ENCODE assay signal across 8 cellular contexts in genomic region chr5:130109152-130109551, GRCh38.
A peak's percentile ranks its signal among the peaks of the same experiment; 100 is the strongest.
DNase-seq lines count a peak whose midpoint lies in the region; ATAC-seq and TF ChIP-seq lines count a peak whose summit lies in the region.

No MANE protein-coding gene starts in this region.

- no peaks in the 10 kb centered on the region for H3K9me3 ChIP-seq in vagina

- H3K4me3 ChIP-seq in vagina: no peak overlapping the region

- DNase-seq in CD1c-positive myeloid dendritic cell (ENCODE audit: extremely low spot score) (peak; percentile 39), SK-MEL-5 (ENCODE audit: low read depth, low spot score) (peak; percentile 63), germinal center (ENCODE audit: low spot score) (peak; percentile 6), vagina (ENCODE audit: extremely low spot score in 2 of 2) (no peak), 8988T (no peak), NCI-H187 (lab: John Stamatoyannopoulos, UW) (no peak)

- H3K4me1 ChIP-seq in vagina: no peaks in the 10 kb centered on the region

- intact Hi-C loops in vagina (cut with DNase I): no loop called here

- ATAC-seq in GM18868 (IDR thresholded peaks at IDR 0.05; ENCODE audit: unreplicated experiment): peak; percentile 74
- peak; percentile 50 for ATAC-seq in HG03280 (IDR thresholded peaks at IDR 0.05; ENCODE audit: unreplicated experiment)

- H3K27me3 ChIP-seq in vagina: no peaks in the 10 kb centered on the region

- TF ChIP-seq CTCF in vagina (IDR thresholded peaks at IDR 0.05): peak in 2 of 3 experiments; percentile 19 to 30

- no peaks in the 10 kb centered on the region for H3K36me3 ChIP-seq in vagina

- H3K27ac ChIP-seq in vagina: no peak overlapping the region

- in situ Hi-C loops in SK-MEL-5 (cut with HindIII; ENCODE audit: low pct_unique_long_range_greater_than_20kb, low sequenced_read_pairs): no loop called here

- TF ChIP-seq POLR2A in vagina (IDR thresholded peaks at IDR 0.05): no peak

Comparison
In these comparisons a context has a peak if more than half of its experiments do, and no peak if none do; other contexts are left out.
1. DNase-seq: peak in CD1c-positive myeloid dendritic cell (single experiment), SK-MEL-5 (single experiment) and germinal center (single experiment); none in vagina (0 of 2), 8988T (single experiment) and NCI-H187 (0 of 2).